8 cellular contexts compared by ENCODE assay signal in the genomic region with DNA sequence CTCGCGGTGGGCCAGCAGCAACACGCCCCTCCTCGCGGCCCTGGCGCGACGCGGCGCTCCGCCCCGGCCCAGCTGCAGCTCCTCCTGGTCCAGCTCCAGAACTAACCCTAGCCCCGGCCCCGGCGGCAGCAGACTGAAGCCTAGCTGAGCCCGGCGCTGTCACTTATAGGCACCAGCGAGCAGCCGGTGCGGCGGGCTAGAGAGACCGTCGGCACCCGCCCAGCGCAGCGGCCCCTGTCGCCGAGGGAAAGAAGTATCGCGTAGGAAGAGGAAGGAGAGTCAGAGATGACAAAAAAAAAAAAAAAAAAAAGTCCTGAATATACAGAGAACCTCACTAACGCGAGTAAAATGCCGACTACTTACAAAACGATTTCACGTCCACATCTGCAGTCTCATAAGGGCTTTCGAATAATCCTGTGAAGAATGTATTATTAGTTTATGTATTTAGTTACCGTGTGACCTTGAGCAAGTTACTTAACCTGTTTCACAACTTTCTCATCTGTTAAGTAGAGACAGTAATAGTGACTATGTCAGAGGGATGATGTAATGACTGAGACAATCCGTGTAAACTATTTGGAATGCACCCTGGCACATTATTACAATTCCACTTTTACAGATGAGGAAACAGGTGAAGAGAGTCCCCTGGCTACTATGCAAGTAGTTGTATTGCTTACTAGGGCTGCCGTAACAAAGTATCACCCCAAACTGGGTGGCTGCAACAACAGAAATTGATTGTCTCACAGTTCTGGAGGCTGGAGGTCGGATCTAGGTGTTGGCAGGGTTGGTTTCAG. TPM values are rescaled to one million over a fixed set of nuclear protein-coding genes. Genes with fewer than 3 reads are reported as not detected.
DNase-seq lines count a peak whose midpoint lies in the region; FAIRE-seq and TF ChIP-seq lines count a peak whose summit lies in the region.

Gene SLC9A1 (minus strand): TSS at position 135 of the 791 bp plus-strand sequence. CDS start 791 bp downstream, outside the sequence.

- H3K27me3 ChIP-seq in H7 (ENCODE audit: control insufficient read depth, insufficient read depth, low read length) (no peaks in the 10 kb centered on the region), SJSA1 (replicated peaks) (no peaks in the 10 kb centered on the region), neutrophil (no peaks in the 10 kb centered on the region)

- peak; percentile 95 for FAIRE-seq in G401.6 (lab: Jason Lieb, UNC)
- no peak for FAIRE-seq in frontal cortex (lab: Jason Lieb, UNC)

- H3K4me1 ChIP-seq in SJSA1 (replicated peaks), result peaks cover 29% of the 10 kb centered on the region
- H3K4me1 ChIP-seq in neutrophil (ENCODE audit: control insufficient read depth in 1 of 2, insufficient read depth in 1 of 2, low read depth in 1 of 2, low read length in 1 of 2), result peaks cover 44 to 55% of the 10 kb centered on the region in 2 experiments

- H3K36me3 ChIP-seq in H7 (replicated peaks; ENCODE audit: control insufficient read depth, insufficient read depth, low read length) (peaks cover 3% of the 10 kb centered on the region), SJSA1 (no peaks in the 10 kb centered on the region), neutrophil (peaks cover 6% of the 10 kb centered on the region)

- no peaks in the 10 kb centered on the region for H3K9me3 ChIP-seq in SJSA1 (replicated peaks)
- no peaks in the 10 kb centered on the region for H3K9me3 ChIP-seq in neutrophil

- H3K27ac ChIP-seq in SJSA1 (peak within 1 kb of the TSS; percentile 55), neutrophil (peak within 1 kb of the TSS; percentile 91)

- peak within 1 kb of the TSS; percentile 67 for H3K4me3 ChIP-seq in H7 (ENCODE audit: insufficient read depth, low read depth, low read length)
- peak within 1 kb of the TSS; percentile 58 for H3K4me3 ChIP-seq in SJSA1
- peak within 1 kb of the TSS; percentile 76 to 95 for H3K4me3 ChIP-seq in neutrophil (ENCODE audit: low read depth in 1 of 2, low read length in 1 of 2)

- TF ChIP-seq CTCF in neutrophil (IDR thresholded peaks at IDR 0.05), result peak; percentile 74

- peak; percentile 95 for DNase-seq in H7
- peak; percentile 81 for DNase-seq in M059J (ENCODE audit: low read depth)
- peak; percentile 88 to 92 for DNase-seq in SJSA1 (ENCODE audit: low read depth in 1 of 2, low spot score in 2 of 2)
- peak; percentile 93 for DNase-seq in activated naive CD4-positive, alpha-beta T cell treated with Interleukin-2 at 50 U/mL for 16 hours
- peak; percentile 88 for DNase-seq in frontal cortex (ENCODE audit: low spot score in 2 of 2)
- DNase-seq in superior temporal gyrus (ENCODE audit: extremely low spot score), result peak; percentile 93

RNA-seq across cellular contexts. Expression of gene SLC9A1, which starts in this region (rescaled TPM):
- total RNA-seq in H7 (2014; rRNA removed; shearing (Covaris generic)), result 12.6 and 13.1 TPM in 2 replicates
- total RNA-seq in M059J (2014; rRNA removed; shearing (Covaris generic)), result 10.0 and 24.1 TPM in 2 replicates
- 4.1 and 4.7 TPM in 2 replicates for total RNA-seq in SJSA1 (2014; rRNA removed; shearing (Covaris generic))
- total RNA-seq in frontal cortex, result 2.0 TPM

Comparison
In these comparisons a context has a peak if more than half of its experiments do, and no peak if none do; other contexts are left out.
1. Peak in every context shown above with its lines: DNase-seq, H3K4me3 ChIP-seq and H3K27ac ChIP-seq.